ENCODE assay signal across 23 cellular contexts in genomic region chr1:115239148-115239820, GRCh38.
DNase-seq lines count a peak whose midpoint lies in the region; ATAC-seq, FAIRE-seq and TF ChIP-seq lines count a peak whose summit lies in the region.
"Had no signal": no experiment of that assay in that cellular context is flagged by ENCODE, and none has a peak within 500 bp of the region (broad histone marks: within the 10 kb centered on the region; RNA-seq: fewer than 3 reads in every experiment).

No MANE protein-coding gene starts in this region.

- H3K36me3 ChIP-seq in HEK293 (ENCODE audit: control insufficient read depth in 2 of 2, insufficient read depth in 1 of 2, low read length in 2 of 2) (no peaks in the 10 kb centered on the region), brain microvascular endothelial cell (replicated peaks) (no peaks in the 10 kb centered on the region), keratinocyte (ENCODE audit: control insufficient read depth in 2 of 2, extremely low read depth in 1 of 2, insufficient read depth in 2 of 2, low read length in 2 of 2) (no peaks in the 10 kb centered on the region), mammary epithelial cell (ENCODE audit: insufficient read depth, low read length) (no peaks in the 10 kb centered on the region)
- H3K36me3 ChIP-seq: cardiac muscle cell, heart right ventricle, uterus had no signal

- BruUV-seq in mammary epithelial cell (replicated peaks; lab: Mats Ljungman, UMichigan): no TSS peak

- no peak overlapping the region; the same call in 1 of the 2 replicates for H3K4me3 ChIP-seq in AG09309 (ENCODE audit: control insufficient read depth, low read depth, low read length)
- H3K4me3 ChIP-seq in HEK293 (ENCODE audit: low read depth, low read length): no peak overlapping the region
- H3K4me3 ChIP-seq in brain microvascular endothelial cell (ENCODE audit: low read depth, low read length): no peak overlapping the region
- H3K4me3 ChIP-seq in keratinocyte (ENCODE audit: control insufficient read depth in 2 of 3, extremely low read depth in 1 of 3, insufficient read depth in 2 of 3, low read depth in 1 of 3, low read length in 3 of 3): no peak overlapping the region
- H3K4me3 ChIP-seq in mammary epithelial cell (replicated peaks in 1 of 3; ENCODE audit: insufficient read depth in 1 of 3, low read depth in 2 of 3, low read length in 3 of 3): no peak overlapping the region
- H3K4me3 ChIP-seq: cardiac muscle cell, heart right ventricle, uterus had no signal

- in situ Hi-C loops in brain microvascular endothelial cell (cut with HindIII; ENCODE audit: low pct_ligation_motif_present, low sequenced_read_pairs) (no loop called here), mammary epithelial cell (cut with MboI; ENCODE audit: low sequenced_read_pairs in 2 of 2) (no loop called here)

- no peak for ATAC-seq in GM21515 (IDR thresholded peaks at IDR 0.05; ENCODE audit: unreplicated experiment)
- ATAC-seq: activated CD8-positive, alpha-beta T cell treated with anti-CD3 and anti-CD28 coated beads for 36 hours; heart right ventricle; HepG2; sciatic nerve had no signal

- no peaks in the 10 kb centered on the region for H3K9me3 ChIP-seq in HEK293 (ENCODE audit: control insufficient read depth, insufficient read depth, low read depth, low read length)
- H3K9me3 ChIP-seq in keratinocyte (ENCODE audit: control insufficient read depth, low read depth, low read length): peaks cover 5% of the 10 kb centered on the region
- H3K9me3 ChIP-seq in mammary epithelial cell (replicated peaks; ENCODE audit: insufficient read depth, low read length): peaks cover 11% of the 10 kb centered on the region
- H3K9me3 ChIP-seq: uterus had no signal

- dilution Hi-C loops in keratinocyte (cut with MboI; ENCODE audit: extremely low pct_ligation_motif_present, low sequenced_read_pairs): no loop called here
- dilution Hi-C loops in mammary epithelial cell (cut with HindIII; ENCODE audit: low sequenced_read_pairs): no loop called here

- DNase-seq in AG09309 (ENCODE audit: low read depth) (peak; percentile 80), brain microvascular endothelial cell (peak; percentile 43), keratinocyte (ENCODE audit: low read depth, low spot score) (no peak), DMS114 treated with DMSO at 0.1 percent for 48 hours (lab: John Stamatoyannopoulos, UW; ENCODE audit: unreplicated experiment) (no peak), mammary epithelial cell (no peak), HPDE6-E6E7 (ENCODE audit: extremely low spot score) (no peak)
- DNase-seq: activated CD8-positive, alpha-beta T cell treated with anti-CD3 and anti-CD28 coated beads for 36 hours; activated T-cell treated with anti-CD3 and anti-CD28 coated beads, Interleukin-2, amount 50 U/mL, for 48 hours; erythroblast; heart right ventricle; naive B cell; NCI-H2029; NCI-H510A treated with DMSO at 0.1 percent for 48 hours; stimulated activated CD4-positive, alpha-beta T cell treated with anti-CD3 and anti-CD28 coated beads, Interleukin-1b, Interleukin-23, amount 100 ng/mL, for 48 hours; uterus had no signal

- H2AFZ ChIP-seq in keratinocyte (ENCODE audit: control insufficient read depth, low read length): peak overlapping the region; percentile 54
- no peak overlapping the region for H2AFZ ChIP-seq in mammary epithelial cell (ENCODE audit: low read depth, low read length)
- H2AFZ ChIP-seq: parathyroid adenoma had no signal

- H3K9ac ChIP-seq in keratinocyte (ENCODE audit: control insufficient read depth, extremely low read depth, insufficient read depth, low read length) (peak overlapping the region; percentile 26), mammary epithelial cell (ENCODE audit: insufficient read depth, low read length) (no peak overlapping the region)
- H3K9ac ChIP-seq: parathyroid adenoma had no signal

- peak; percentile 85 for FAIRE-seq in keratinocyte (lab: Jason Lieb, UNC)
- FAIRE-seq: H54, HepG2, islet of Langerhans had no signal

- WGBS in mammary epithelial cell (ENCODE audit: low coverage, missing lambda C conversion rate): 88% methylated on average over 1 of the region's 1 CpG

- H3K9me1 ChIP-seq in keratinocyte (ENCODE audit: control insufficient read depth, extremely low read depth, insufficient read depth, low read length): no peaks in the 10 kb centered on the region

- H4K20me1 ChIP-seq in keratinocyte (ENCODE audit: control insufficient read depth, extremely low read depth, insufficient read depth, low read length) (no peaks in the 10 kb centered on the region), mammary epithelial cell (ENCODE audit: insufficient read depth, low read length) (no peaks in the 10 kb centered on the region)

- intact Hi-C loops in mammary epithelial cell (cut with micrococcal nuclease): no loop called here

- H3K4me2 ChIP-seq in keratinocyte (ENCODE audit: control insufficient read depth, extremely low read depth, insufficient read depth, low read depth, low read length): peak overlapping the region; percentile 42
- H3K4me2 ChIP-seq in mammary epithelial cell (ENCODE audit: insufficient read depth, low read depth, low read length): no peak overlapping the region

- CTCF ChIA-PET in HEK293 (lab: Yijun Ruan, JAX): interaction anchor here (1.1 kb wide), 1 partner anchor 9 kb away, joined by 3 read pairs; no protein-coding TSS in a partner anchor
- CTCF ChIA-PET in mammary epithelial cell (lab: Charles Lee; ENCODE audit: low non-redundant PET): no interaction called here

- POLR2A ChIA-PET in HEK293 (lab: Yijun Ruan, JAX): no interaction called here

- no peaks in the 10 kb centered on the region for H3K79me2 ChIP-seq in keratinocyte (ENCODE audit: control insufficient read depth, insufficient read depth, low read length)
- H3K79me2 ChIP-seq in mammary epithelial cell (ENCODE audit: insufficient read depth, low read length): no peaks in the 10 kb centered on the region
- H3K79me2 ChIP-seq: parathyroid adenoma had no signal

- TF ChIP-seq CTCF in AG09309 (IDR thresholded peaks at IDR 0.05; ENCODE audit: control insufficient read depth, insufficient read depth, low read depth, low read length, missing control alignments) (no peak), HEK293 (tag by site-specific recombination; IDR thresholded peaks at IDR 0.05) (no peak), brain microvascular endothelial cell (IDR thresholded peaks at IDR 0.05; ENCODE audit: low read depth, low read length, missing control alignments) (no peak), keratinocyte (optimal IDR thresholded peaks at IDR 0.05 in 1 of 3, IDR thresholded peaks at IDR 0.05 in 1 of 3, conservative IDR thresholded peaks at IDR 0.05 in 1 of 3; ENCODE audit: extremely low read depth in 1 of 3, insufficient read depth in 2 of 3, low read length in 3 of 3) (no peak), mammary epithelial cell (conservative IDR thresholded peaks at IDR 0.05 in 1 of 2, IDR thresholded peaks at IDR 0.05 in 1 of 2; ENCODE audit: extremely low read depth in 1 of 2, insufficient read depth in 1 of 2, low read depth in 1 of 2, low read length in 2 of 2) (no peak)

- no peaks in the 10 kb centered on the region for H3K27me3 ChIP-seq in brain microvascular endothelial cell (replicated peaks)
- H3K27me3 ChIP-seq in keratinocyte (ENCODE audit: control insufficient read depth, extremely low read depth, insufficient read depth, low read length): no peaks in the 10 kb centered on the region
- H3K27me3 ChIP-seq in mammary epithelial cell (ENCODE audit: insufficient read depth, low read length): no peaks in the 10 kb centered on the region
- H3K27me3 ChIP-seq: cardiac muscle cell, heart right ventricle, uterus had no signal

- H3K27ac ChIP-seq in HEK293 (ENCODE audit: extremely low read depth, low read depth, low read length): no peak overlapping the region
- no peak overlapping the region for H3K27ac ChIP-seq in brain microvascular endothelial cell
- peak overlapping the region; percentile 30 for H3K27ac ChIP-seq in keratinocyte (ENCODE audit: control insufficient read depth, insufficient read depth, low read length)
- no peak overlapping the region for H3K27ac ChIP-seq in mammary epithelial cell (ENCODE audit: insufficient read depth, low read depth, low read length)
- H3K27ac ChIP-seq: cardiac muscle cell, heart right ventricle, parathyroid adenoma, uterus had no signal

- no peaks in the 10 kb centered on the region for H3K4me1 ChIP-seq in HEK293 (ENCODE audit: control insufficient read depth, insufficient read depth, low read length)
- H3K4me1 ChIP-seq in keratinocyte (ENCODE audit: control insufficient read depth, extremely low read depth, insufficient read depth, low read length): peaks cover 25% of the 10 kb centered on the region
- H3K4me1 ChIP-seq in mammary epithelial cell (ENCODE audit: insufficient read depth, low read length): no peaks in the 10 kb centered on the region
- H3K4me1 ChIP-seq: heart right ventricle, parathyroid adenoma, uterus had no signal

TF ChIP-seq in HEK293, 187 proteins besides CTCF, POLR2A, EP300 and RAD21 (continues in another document):
- TF ChIP-seq ZBTB44 (tag by site-specific recombination; IDR thresholded peaks at IDR 0.05): no peak
- TF ChIP-seq HOXC10 (CRISPR knock-in tag; IDR thresholded peaks at IDR 0.05): no peak
- no peak for TF ChIP-seq ZNF202 (tag by site-specific recombination; IDR thresholded peaks at IDR 0.05; ENCODE audit: borderline replicate concordance)
- TF ChIP-seq ZIC2 (tag by site-specific recombination; IDR thresholded peaks at IDR 0.05): 0 out of 2 replicates have a peak, but pooled peaks have one; percentile 25

Comparison
In these comparisons a context has a peak if more than half of its experiments do, and no peak if none do; other contexts are left out.
1. DNase-seq: peak in AG09309 (single experiment) and brain microvascular endothelial cell (single experiment); none in keratinocyte (single experiment), DMS114 treated with DMSO at 0.1 percent for 48 hours (single experiment), mammary epithelial cell (single experiment) and HPDE6-E6E7 (single experiment).